23 cellular contexts compared by ENCODE assay signal in genomic region chr2:173938700-173939384, GRCh38. TPM values are rescaled to one million over a fixed set of nuclear protein-coding genes. Genes with fewer than 3 reads are reported as not detected.
DNase-seq lines count a peak whose midpoint lies in the region; ATAC-seq, FAIRE-seq and TF ChIP-seq lines count a peak whose summit lies in the region.
"Had no signal": no experiment of that assay in that cellular context is flagged by ENCODE, and none has a peak within 500 bp of the region (broad histone marks: within the 10 kb centered on the region; RNA-seq: fewer than 3 reads in every experiment).

No MANE protein-coding gene starts in this region.

- TF ChIP-seq CTCF in Loucy (conservative IDR thresholded peaks at IDR 0.05; ENCODE audit: low read length) (no peak), K562 (IDR thresholded peaks at IDR 0.05 in 2 of 3, conservative IDR thresholded peaks at IDR 0.05 in 1 of 3; ENCODE audit: insufficient read depth in 2 of 3, low read depth in 1 of 3, low read length in 3 of 3) (no peak), heart left ventricle (IDR thresholded peaks at IDR 0.05) (no peak), colonic mucosa (IDR thresholded peaks at IDR 0.05) (no peak)

- FAIRE-seq in K562 (lab: Jason Lieb, UNC), result no peak
- FAIRE-seq: A549 had no signal

- ATAC-seq in K562 (peak; percentile 25), heart left ventricle (no peak), HG02571 (IDR thresholded peaks at IDR 0.05; ENCODE audit: unreplicated experiment) (no peak)
- ATAC-seq: Right ventricle myocardium inferior; stimulated activated naive CD8-positive, alpha-beta T cell treated with anti-CD3 and anti-CD28 coated beads, Interleukin-15, amount 100 ng/mL, for 72 hours had no signal

- H3K9ac ChIP-seq in Loucy (ENCODE audit: low read depth, low read length, poor library complexity, severe bottlenecking) (no peak overlapping the region), K562 (ENCODE audit: insufficient read depth in 1 of 2, low read depth in 2 of 2, low read length in 2 of 2) (no peak overlapping the region), colonic mucosa (ENCODE audit: low read depth in 2 of 2, low read length in 2 of 2) (no peak overlapping the region)
- H3K9ac ChIP-seq: KMS-11 had no signal

- WGBS in K562 (ENCODE audit: insufficient coverage, low coverage, missing lambda C conversion rate), result 64% methylated on average over 2 of the region's 2 CpGs
- 96 to 99% (median 97%) methylated on average over 2 of the region's 2 CpGs for WGBS in heart left ventricle, 4 donors

- peaks cover 10% of the 10 kb centered on the region for H3K36me3 Mint-ChIP-seq in activated naive CD8-positive, alpha-beta T cell
- peaks cover 54% of the 10 kb centered on the region for H3K36me3 Mint-ChIP-seq in activated naive CD8-positive, alpha-beta T cell treated with anti-CD3 and anti-CD28 coated beads for 36 hours

- H2AFZ ChIP-seq in Loucy (ENCODE audit: low read length) (no peak overlapping the region), K562 (ENCODE audit: low read depth, low read length) (no peak overlapping the region)

- no peaks in the 10 kb centered on the region for H3K9me3 Mint-ChIP-seq in activated naive CD8-positive, alpha-beta T cell (ENCODE audit: low read depth)
- H3K9me3 Mint-ChIP-seq in activated naive CD8-positive, alpha-beta T cell treated with anti-CD3 and anti-CD28 coated beads for 36 hours, result peaks cover 2% of the 10 kb centered on the region
- H3K9me3 Mint-ChIP-seq: stimulated activated naive CD8-positive, alpha-beta T cell treated with anti-CD3 and anti-CD28 coated beads, Interleukin-15, amount 100 ng/mL, for 72 hours had no signal

- H3K36me3 ChIP-seq in Loucy (ENCODE audit: insufficient read depth, low read length), result peaks cover 16% of the 10 kb centered on the region; the same call in 1 of the 2 replicates
- H3K36me3 ChIP-seq in K562 (ENCODE audit: control insufficient read depth, insufficient read depth, low read length), result peaks cover 8% of the 10 kb centered on the region
- no peaks in the 10 kb centered on the region for H3K36me3 ChIP-seq in heart left ventricle
- no peaks in the 10 kb centered on the region for H3K36me3 ChIP-seq in colonic mucosa
- H3K36me3 ChIP-seq: BE2C, vagina had no signal

- no peak for TF ChIP-seq RAD21 in K562 (CRISPR knock-in tag; conservative IDR thresholded peaks at IDR 0.05 in 1 of 2, IDR thresholded peaks at IDR 0.05 in 1 of 2)

- peak overlapping the region; percentile 25 for H3K27ac Mint-ChIP-seq in activated naive CD8-positive, alpha-beta T cell
- H3K27ac Mint-ChIP-seq in activated naive CD8-positive, alpha-beta T cell treated with anti-CD3 and anti-CD28 coated beads for 36 hours, result no peak overlapping the region
- H3K27ac Mint-ChIP-seq: stimulated activated naive CD8-positive, alpha-beta T cell treated with anti-CD3 and anti-CD28 coated beads, Interleukin-15, amount 100 ng/mL, for 72 hours had no signal

- CTCF ChIA-PET in K562 (lab: Yijun Ruan, JAX; ENCODE audit: low intra/inter-chr PET ratio), result interaction anchor here (0.6 to 0.8 kb wide), 2 partner anchors 9 to 103 kb away, joined by 3 to 4 read pairs; no protein-coding TSS in a partner anchor

- peak overlapping the region; percentile 10 for H3K4me2 ChIP-seq in Loucy (ENCODE audit: low read depth, low read length, poor library complexity, severe bottlenecking)
- no peak overlapping the region for H3K4me2 ChIP-seq in K562 (ENCODE audit: insufficient read depth, low read length)
- H3K4me2 ChIP-seq: KMS-11 had no signal

- H3K79me2 ChIP-seq in Loucy (ENCODE audit: insufficient read depth, low read length) (peaks cover 100% of the 10 kb centered on the region), K562 (ENCODE audit: control insufficient read depth, insufficient read depth, low read length) (peaks cover 100% of the 10 kb centered on the region)

- H3K27ac ChIP-seq in K562 (ENCODE audit: extremely low read depth, low read depth, low read length) (no peak overlapping the region), heart left ventricle (no peak overlapping the region), colonic mucosa (no peak overlapping the region)
- H3K27ac ChIP-seq: A549, dorsolateral prefrontal cortex, KMS-11, vagina, WERI-Rb-1 had no signal

- intact Hi-C loops in K562 (cut with micrococcal nuclease), result no loop called here
- intact Hi-C loops in heart left ventricle (cut with DNase I), result no loop called here
- intact Hi-C loops in colonic mucosa (cut with DNase I), result no loop called here

- no peaks in the 10 kb centered on the region for H3K9me2 ChIP-seq in Loucy (replicated peaks; ENCODE audit: low read depth, low read length)

- no peaks in the 10 kb centered on the region for H3F3A ChIP-seq in Loucy (ENCODE audit: low read depth)

- H4K20me1 ChIP-seq in Loucy (ENCODE audit: insufficient read depth, low read length, poor library complexity, severe bottlenecking), result peaks cover 99% of the 10 kb centered on the region
- peaks cover 38% of the 10 kb centered on the region for H4K20me1 ChIP-seq in K562 (replicated peaks; ENCODE audit: control insufficient read depth, insufficient read depth, low read length)

- POLR2A ChIA-PET in K562 (lab: Yijun Ruan, JAX), result no interaction called here

- H3K27me3 ChIP-seq in Loucy (ENCODE audit: insufficient read depth, low read length, poor library complexity, severe bottlenecking) (no peaks in the 10 kb centered on the region), K562 (ENCODE audit: control insufficient read depth in 2 of 2, insufficient read depth in 2 of 2, low read length in 2 of 2) (no peaks in the 10 kb centered on the region), heart left ventricle (no peaks in the 10 kb centered on the region), colonic mucosa (no peaks in the 10 kb centered on the region)
- H3K27me3 ChIP-seq: BE2C, dorsolateral prefrontal cortex, vagina had no signal

- TF ChIP-seq POLR2A in K562 (conservative IDR thresholded peaks at IDR 0.05) (no peak), heart left ventricle (IDR thresholded peaks at IDR 0.05) (no peak)

- no peak for DNase-seq in activated naive CD8-positive, alpha-beta T cell treated with anti-CD3 and anti-CD28 coated beads for 36 hours
- DNase-seq in K562 (ENCODE audit: extremely low read depth in 1 of 4, low spot score in 3 of 4) (no peak), heart left ventricle (no peak), NCI-H2029 treated with DMSO at 0.1 percent for 48 hours (lab: John Stamatoyannopoulos, UW) (no peak), colonic mucosa (no peak)
- DNase-seq: activated CD4-positive, alpha-beta T cell treated with anti-CD3 and anti-CD28 coated beads, Interleukin-2, amount 50 U/mL, for 1 hour; BE2C; DND-41; dorsolateral prefrontal cortex; islet precursor cell; NCI-H146; NCI-H524 treated with DMSO at 0.1 percent for 48 hours; NK-92 treated with Interleukin-12 subunit alpha and Interleukin-12 subunit beta, amount 100 ng/mL, for 24 hours; stimulated activated naive CD8-positive, alpha-beta T cell treated with anti-CD3 and anti-CD28 coated beads, Interleukin-15, amount 100 ng/mL, for 72 hours; T-helper 9 cell; WERI-Rb-1 had no signal

- in situ Hi-C loops in K562 (cut with MboI), result no loop called here

- H3K4me3 ChIP-seq in Loucy (ENCODE audit: low read length, poor library complexity, severe bottlenecking), result no peak overlapping the region
- H3K4me3 ChIP-seq in K562, result no peak overlapping the region
- no peak overlapping the region for H3K4me3 ChIP-seq in heart left ventricle
- H3K4me3 ChIP-seq in colonic mucosa, result no peak overlapping the region
- H3K4me3 ChIP-seq: A549, dorsolateral prefrontal cortex, vagina had no signal

- TF ChIP-seq EP300 in K562 (IDR thresholded peaks at IDR 0.05; ENCODE audit: low read length), result no peak; the same call in 1 of the 2 replicates

- H3K27me3 Mint-ChIP-seq in activated naive CD8-positive, alpha-beta T cell, result no peaks in the 10 kb centered on the region
- no peaks in the 10 kb centered on the region for H3K27me3 Mint-ChIP-seq in activated naive CD8-positive, alpha-beta T cell treated with anti-CD3 and anti-CD28 coated beads for 36 hours
- H3K27me3 Mint-ChIP-seq: stimulated activated naive CD8-positive, alpha-beta T cell treated with anti-CD3 and anti-CD28 coated beads, Interleukin-15, amount 100 ng/mL, for 72 hours had no signal

- no peak overlapping the region for H3K4me3 Mint-ChIP-seq in activated naive CD8-positive, alpha-beta T cell
- no peak overlapping the region for H3K4me3 Mint-ChIP-seq in activated naive CD8-positive, alpha-beta T cell treated with anti-CD3 and anti-CD28 coated beads for 36 hours
- H3K4me3 Mint-ChIP-seq: stimulated activated naive CD8-positive, alpha-beta T cell treated with anti-CD3 and anti-CD28 coated beads, Interleukin-15, amount 100 ng/mL, for 72 hours had no signal

- H3K9me3 ChIP-seq in Loucy (ENCODE audit: insufficient read depth, low read depth, low read length) (no peaks in the 10 kb centered on the region), K562 (replicated peaks; ENCODE audit: control insufficient read depth, insufficient read depth, low read depth, low read length) (no peaks in the 10 kb centered on the region), heart left ventricle (no peaks in the 10 kb centered on the region), colonic mucosa (no peaks in the 10 kb centered on the region)
- H3K9me3 ChIP-seq: A549, BE2C, vagina had no signal

- BruUV-seq in K562 (replicated peaks; lab: Mats Ljungman, UMichigan), result no TSS peak

- H3K4me1 Mint-ChIP-seq in activated naive CD8-positive, alpha-beta T cell (ENCODE audit: low read depth), result peaks cover 60% of the 10 kb centered on the region
- H3K4me1 Mint-ChIP-seq in activated naive CD8-positive, alpha-beta T cell treated with anti-CD3 and anti-CD28 coated beads for 36 hours, result peaks cover 59% of the 10 kb centered on the region

- peaks cover 10% of the 10 kb centered on the region for H3K9me1 ChIP-seq in K562 (ENCODE audit: control insufficient read depth, insufficient read depth, low read length)

- H3K4me1 ChIP-seq in Loucy (ENCODE audit: insufficient read depth, low read length, poor library complexity, severe bottlenecking), result peaks cover 21% of the 10 kb centered on the region
- H3K4me1 ChIP-seq in K562 (replicated peaks in 1 of 2; ENCODE audit: control insufficient read depth in 2 of 2, insufficient read depth in 2 of 2, low read length in 2 of 2), result peaks cover 17 to 39% of the 10 kb centered on the region in 2 experiments
- H3K4me1 ChIP-seq in heart left ventricle, result peaks cover 0 to 96% (median 61%) of the 10 kb centered on the region in 12 donors
- H3K4me1 ChIP-seq in colonic mucosa, result peaks cover 3% of the 10 kb centered on the region

RNA-seq across cellular contexts. Expression of gene SP3, which starts 26.3 kb away (rescaled TPM):
- 10 to 100 TPM; 84.7 to 86.8 TPM for total RNA-seq in activated naive CD8-positive, alpha-beta T cell treated with anti-CD3 and anti-CD28 coated beads for 36 hours
- total RNA-seq in K562 (2011; cell fraction: chromatin; rRNA removed; ENCODE audit: low replicate concordance), result 73.5 and 177 TPM in 2 replicates
- 36.0 and 43.8 TPM in 2 replicates for total RNA-seq in K562 (2011; cell fraction: nucleolus; rRNA removed)
- 64.0 and 89.2 TPM in 2 replicates for total RNA-seq in K562 (2011; cell fraction: nucleoplasm; rRNA removed)
- total RNA-seq in K562 (2014; rRNA removed) (75.2 and 83.9 TPM in 2 replicates), K562 (2014; rRNA removed; fragmentation: Illumina TruSeq; extraction: Trizol) (86.6 and 101 TPM in 2 replicates), K562 (2015; rRNA removed; fragmentation: Illumina TruSeq; extraction: Trizol) (102 and 106 TPM in 2 replicates), K562 (2021) (73.5 and 74.9 TPM in 2 replicates), heart left ventricle (10 to 100 TPM; 32.2 to 61.5 (median 42.0) TPM), colonic mucosa (10 to 100 TPM; 77.0 to 99.0 TPM)
- polyA plus RNA-seq in K562 (2011; rRNA removed) (76.6 and 89.7 TPM in 2 replicates), K562 (2014; fragmentation: Illumina TruSeq; extraction: Trizol) (61.2 and 64.1 TPM in 2 replicates), K562 (2014; fragmentation: Nextera tagmentation; extraction: Ambion mirVana) (10 to 100 TPM; 12.0 to 13.1 TPM), K562 (2014; rRNA removed) (35.7 and 39.3 TPM in 2 replicates), heart left ventricle (10 to 100 TPM in 1 of 2 donors, 1 to 10 TPM in 1; 6.9 to 20.2 TPM)
- polyA plus RNA-seq in K562 (2011; cell fraction: cytosol; rRNA removed), result 30.9 and 42.5 TPM in 2 replicates
- polyA plus RNA-seq in K562 (2011; cell fraction: nucleus; rRNA removed), result 55.4 and 76.5 TPM in 2 replicates
- polyA plus RNA-seq in K562 (2012), result 26.4 and 29.5 TPM in 2 replicates
- 171 and 198 TPM in 2 replicates for polyA minus RNA-seq in K562 (2011; rRNA and poly(A)+ RNA removed)
- 52.7 and 58.2 TPM in 2 replicates for polyA minus RNA-seq in K562 (2011; cell fraction: cytosol; rRNA and poly(A)+ RNA removed)
- 76.1 and 128 TPM in 2 replicates for polyA minus RNA-seq in K562 (2011; cell fraction: nucleus; rRNA and poly(A)+ RNA removed)
